ENCODE assay signal across 16 cellular contexts in genomic region chr6:166657531-166657930, GRCh38. TPM values are rescaled to one million over a fixed set of nuclear protein-coding genes. Genes with fewer than 3 reads are reported as not detected.
DNase-seq lines count a peak whose midpoint lies in the region; ATAC-seq lines count a peak whose summit lies in the region.
"Had no signal": no experiment of that assay in that cellular context is flagged by ENCODE, and none has a peak within 500 bp of the region (broad histone marks: within the 10 kb centered on the region; RNA-seq: fewer than 3 reads in every experiment).

No MANE protein-coding gene starts in this region.

- H4K20me1 ChIP-seq in BLaER1 = no peaks in the 10 kb centered on the region

- H3K27ac ChIP-seq in BLaER1 (no peak overlapping the region), substantia nigra (ENCODE audit: low read depth, low read length, poor library complexity, severe bottlenecking) (no peak overlapping the region)
- no peak overlapping the region for H3K27ac ChIP-seq in CD4-positive, alpha-beta memory T cell (ENCODE audit: low read depth, low read length)
- H3K27ac ChIP-seq: prostate gland had no signal

- H3K4me1 ChIP-seq in BLaER1 = peaks cover 50% of the 10 kb centered on the region
- peaks cover 11% of the 10 kb centered on the region for H3K4me1 ChIP-seq in CD4-positive, alpha-beta memory T cell (ENCODE audit: insufficient read depth, low read length)
- H3K4me1 ChIP-seq: prostate gland had no signal

- no peak for ATAC-seq in HG02981 (IDR thresholded peaks at IDR 0.05; ENCODE audit: unreplicated experiment)
- ATAC-seq: Panc1 had no signal

- H3K4me1 Mint-ChIP-seq in CD4-positive, alpha-beta memory T cell = peaks cover 6 to 13% (median 10%) of the 10 kb centered on the region in 4 donors
- H3K4me1 Mint-ChIP-seq in immature natural killer cell = peaks cover 9 to 11% of the 10 kb centered on the region in 2 donors

- CTCF ChIA-PET in CD4-positive, alpha-beta memory T cell (lab: Charles Lee; ENCODE audit: partially characterized antibody) = no interaction called here

- H3K36me3 ChIP-seq in BLaER1 = no peaks in the 10 kb centered on the region
- H3K36me3 ChIP-seq in CD4-positive, alpha-beta memory T cell (ENCODE audit: insufficient read depth, low read length) = no peaks in the 10 kb centered on the region
- H3K36me3 ChIP-seq: prostate gland had no signal

- H3K27ac Mint-ChIP-seq in CD4-positive, alpha-beta memory T cell = no peak overlapping the region
- no peak overlapping the region for H3K27ac Mint-ChIP-seq in immature natural killer cell

- peaks cover 0 to 10% of the 10 kb centered on the region in 2 donors for H3K36me3 Mint-ChIP-seq in CD4-positive, alpha-beta memory T cell
- no peaks in the 10 kb centered on the region for H3K36me3 Mint-ChIP-seq in immature natural killer cell

- peak overlapping the region in 6 of 8 donors; percentile 10 to 60 (median 37) for H3K4me3 Mint-ChIP-seq in CD4-positive, alpha-beta memory T cell
- peak overlapping the region in 4 of 5 donors; percentile 14 to 70 (median 41) for H3K4me3 Mint-ChIP-seq in immature natural killer cell

- peak overlapping the region; percentile 71 for H3K4me2 ChIP-seq in BLaER1

- H3K27me3 Mint-ChIP-seq in CD4-positive, alpha-beta memory T cell = peaks cover 15 to 17% of the 10 kb centered on the region in 2 donors
- H3K27me3 Mint-ChIP-seq in immature natural killer cell (ENCODE audit: low read depth in 3 of 3) = peaks cover 4 to 10% (median 8%) of the 10 kb centered on the region in 3 donors

- no peak overlapping the region for H3K9ac ChIP-seq in BLaER1

- POLR2A ChIA-PET in CD4-positive, alpha-beta memory T cell (lab: Charles Lee; ENCODE audit: partially characterized antibody) = interaction anchor here (0.7 kb wide), 1 partner anchor 31 kb away, joined by 3 read pairs; no protein-coding TSS in a partner anchor

- no peaks in the 10 kb centered on the region for H3K9me3 Mint-ChIP-seq in CD4-positive, alpha-beta memory T cell
- no peaks in the 10 kb centered on the region for H3K9me3 Mint-ChIP-seq in immature natural killer cell
- H3K9me3 Mint-ChIP-seq: naive B cell had no signal

- no peak for DNase-seq in CD4-positive, alpha-beta memory T cell
- peak; percentile 56 for DNase-seq in SKM-1 treated with dmso at 0.1 percent for 144 hours (lab: John Stamatoyannopoulos, UW; ENCODE audit: unreplicated experiment)
- DNase-seq in immature natural killer cell = no peak
- DNase-seq in HUDEP-2 (lab: John Stamatoyannopoulos, UW; ENCODE audit: unreplicated experiment in 76 of 76) = no peak
- no peak for DNase-seq in substantia nigra (lab: John Stamatoyannopoulos, UW)
- DNase-seq: amygdala, DND-41, foreskin fibroblast, naive B cell, NCI-H187, NCI-H526, SW 1271 had no signal

- intact Hi-C loops in CD4-positive, alpha-beta memory T cell (cut with micrococcal nuclease) = no loop called here

- no peaks in the 10 kb centered on the region for H3K27me3 ChIP-seq in BLaER1
- peaks cover 4% of the 10 kb centered on the region for H3K27me3 ChIP-seq in CD4-positive, alpha-beta memory T cell (ENCODE audit: insufficient read depth, low read length)

- H3K9me3 ChIP-seq in BLaER1 = no peaks in the 10 kb centered on the region
- no peaks in the 10 kb centered on the region for H3K9me3 ChIP-seq in CD4-positive, alpha-beta memory T cell (ENCODE audit: control insufficient read depth in 1 of 2, low read length in 2 of 2)
- H3K9me3 ChIP-seq: prostate gland had no signal

- H3K4me3 ChIP-seq in BLaER1 = no peak overlapping the region
- no peak overlapping the region for H3K4me3 ChIP-seq in CD4-positive, alpha-beta memory T cell (ENCODE audit: low read length in 2 of 2)
- H3K4me3 ChIP-seq: prostate gland had no signal

RNA-seq across cellular contexts. Expression of gene RPS6KA2, which starts 30.5 kb away (rescaled TPM):
- 10 to 100 TPM in 1 of 2 experiments, 1 to 10 TPM in 1; 9.7 to 10.6 TPM for total RNA-seq in CD4-positive, alpha-beta memory T cell
- 1 to 10 TPM; 1.1 to 3.4 TPM for polyA plus RNA-seq in CD4-positive, alpha-beta memory T cell
- 1 to 10 TPM; 2.5 to 5.3 (median 3.4) TPM for polyA plus RNA-seq in immature natural killer cell
